ENCODE assay signal across 9 cellular contexts in genomic region chr7:105098863-105099515, GRCh38.
DNase-seq lines count a peak whose midpoint lies in the region; ATAC-seq, FAIRE-seq and TF ChIP-seq lines count a peak whose summit lies in the region.
"Had no signal": no experiment of that assay in that cellular context is flagged by ENCODE, and none has a peak within 500 bp of the region (broad histone marks: within the 10 kb centered on the region; RNA-seq: fewer than 3 reads in every experiment).

No MANE protein-coding gene starts in this region.

- no peak overlapping the region for H3K4me3 Mint-ChIP-seq in mesothelial cell of epicardium

- no peaks in the 10 kb centered on the region for H3K27me3 Mint-ChIP-seq in mesothelial cell of epicardium (ENCODE audit: low read depth)

- TF ChIP-seq POLR2A in H54 (IDR thresholded peaks at IDR 0.05; ENCODE audit: low read depth, low read length), result no peak

- H3K27ac Mint-ChIP-seq in mesothelial cell of epicardium, result peak overlapping the region; percentile 69

- no peak for TF ChIP-seq CTCF in mesothelial cell of epicardium (IDR thresholded peaks at IDR 0.05; ENCODE audit: unreplicated experiment)

- peaks cover 23% of the 10 kb centered on the region for H3K36me3 Mint-ChIP-seq in mesothelial cell of epicardium

- peaks cover 6% of the 10 kb centered on the region for H3K4me1 Mint-ChIP-seq in mesothelial cell of epicardium

- peak; percentile 78 for FAIRE-seq in H54 (lab: Jason Lieb, UNC)
- FAIRE-seq: keratinocyte had no signal

- DNase-seq in H54 (ENCODE audit: insufficient read length, low spot score), result no peak
- peak; percentile 51 for DNase-seq in NCI-H69 (lab: John Stamatoyannopoulos, UW)
- no peak for DNase-seq in mesothelial cell of epicardium (ENCODE audit: low spot score in 2 of 2, unreplicated experiment in 2 of 2)
- no peak for DNase-seq in NCI-H510A treated with DMSO at 0.1 percent for 48 hours (lab: John Stamatoyannopoulos, UW)
- DNase-seq in D341Med (ENCODE audit: low spot score), result no peak
- no peak for DNase-seq in cardiac septum (ENCODE audit: low spot score)
- DNase-seq in DMS79 treated with DMSO at 0.1 percent for 48 hours (lab: John Stamatoyannopoulos, UW), result no peak

- no peaks in the 10 kb centered on the region for H3K9me3 Mint-ChIP-seq in mesothelial cell of epicardium

- ATAC-seq in GM18907 (IDR thresholded peaks at IDR 0.05; ENCODE audit: unreplicated experiment), result peak; percentile 79

- intact Hi-C loops in cardiac septum (cut with DNase I), result no loop called here
